In the genomic region with DNA sequence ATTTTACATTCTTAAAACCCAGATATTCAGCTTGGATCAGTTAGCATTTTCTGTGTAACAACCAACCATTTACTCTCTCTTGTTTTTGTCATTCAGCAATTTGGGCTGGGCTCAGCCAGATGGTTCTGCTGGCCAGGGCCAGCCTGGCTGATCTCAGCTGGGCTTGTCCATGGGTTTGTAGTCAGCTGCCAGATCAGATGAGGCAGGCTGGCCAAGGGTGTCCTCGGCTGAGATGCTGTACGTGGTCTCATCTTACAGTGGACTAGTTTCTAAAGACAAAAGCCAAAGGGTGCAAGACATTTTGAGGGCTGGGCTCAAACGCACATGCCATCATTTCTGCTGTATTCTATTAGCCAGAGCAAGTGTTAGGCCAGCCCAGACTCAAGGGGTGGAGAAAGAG, we compare ENCODE assay signal across 38 cellular contexts. TPM values are rescaled to one million over a fixed set of nuclear protein-coding genes. Genes with fewer than 3 reads are reported as not detected.
"Had no signal": no experiment of that assay in that cellular context is flagged by ENCODE, and none has a peak within 500 bp of the region (broad histone marks: within the 10 kb centered on the region; RNA-seq: fewer than 3 reads in every experiment).

No MANE protein-coding gene starts in this region.

- H3K4me3 Mint-ChIP-seq: activated CD4-positive, alpha-beta memory T cell treated with anti-CD3 and anti-CD28 coated beads, Interleukin-2, amount 10 ng/mL, durations not matched to agents 7 days and 5 days; activated CD4-positive, alpha-beta T cell treated with anti-CD3 and anti-CD28 coated beads, Interleukin-2, amount 10 ng/mL, durations not matched to agents 7 days and 5 days; activated CD8-positive, alpha-beta memory T cell treated with anti-CD3 and anti-CD28 coated beads, Interleukin-2, amount 10 ng/mL, durations not matched to agents 7 days and 5 days; activated CD8-positive, alpha-beta T cell treated with anti-CD3 and anti-CD28 coated beads, Interleukin-2, amount 10 ng/mL, durations not matched to agents 7 days and 5 days; activated naive CD4-positive, alpha-beta T cell treated with anti-CD3 and anti-CD28 coated beads, Interleukin-2, amount 10 ng/mL, durations not matched to agents 7 days and 5 days; activated naive CD4-positive, alpha-beta T cell treated with anti-CD3 and anti-CD28 coated beads, Interleukin-2, amount 50 U/mL, for 24 hours; activated naive CD8-positive, alpha-beta T cell; activated naive CD8-positive, alpha-beta T cell treated with anti-CD3 and anti-CD28 coated beads, Interleukin-2, amount 10 ng/mL, durations not matched to agents 7 days and 5 days; activated naive CD8-positive, alpha-beta T cell treated with anti-CD3 and anti-CD28 coated beads, Interleukin-2, amount 50 U/mL, for 24 hours; activated T-cell treated with anti-CD3 and anti-CD28 coated beads, Interleukin-2, amount 50 U/mL, for 24 hours; central memory CD8-positive, alpha-beta T cell; T-helper 1 cell treated with Interleukin-12 subunit alpha and Interleukin-12 subunit beta and Interleukin-4 antibody, amounts not matched to agents 30 μg/mL and 1 μg/mL, for 36 hours; T-helper 2 cell treated with Interferon-gamma antibody and Interleukin-4, amounts not matched to agents 5 μg/mL and 100 μg/mL, for 36 hours; WTC11 had no signal

- H3K9me3 ChIP-seq: ascending aorta had no signal

- DNase-seq: activated CD4-positive, alpha-beta memory T cell treated with anti-CD3 and anti-CD28 coated beads, Interleukin-2, amount 10 ng/mL, durations not matched to agents 7 days and 5 days; activated CD4-positive, alpha-beta T cell treated with anti-CD3 and anti-CD28 coated beads for 4 hours; activated CD4-positive, alpha-beta T cell treated with anti-CD3 and anti-CD28 coated beads, Interleukin-2, amount 10 ng/mL, durations not matched to agents 7 days and 5 days; activated CD4-positive, alpha-beta T cell treated with anti-CD3 and anti-CD28 coated beads, Interleukin-2, amount 50 U/mL, for 48 hours; activated CD4-positive, CD25-positive, alpha-beta regulatory T cell; activated CD8-positive, alpha-beta memory T cell treated with anti-CD3 and anti-CD28 coated beads for 24 hours; activated CD8-positive, alpha-beta memory T cell treated with anti-CD3 and anti-CD28 coated beads, Interleukin-2, amount 10 ng/mL, durations not matched to agents 7 days and 5 days; activated CD8-positive, alpha-beta memory T cell treated with anti-CD3 and anti-CD28 coated beads, Interleukin-2, amount 50 U/mL, for 48 hours; activated CD8-positive, alpha-beta T cell treated with anti-CD3 and anti-CD28 coated beads, Interleukin-2, amount 10 ng/mL, durations not matched to agents 7 days and 5 days; activated effector memory CD4-positive, alpha-beta T cell treated with Interleukin-2 at 50 U/mL for 16 hours; activated gamma-delta T cell; activated naive CD4-positive, alpha-beta T cell treated with anti-CD3 and anti-CD28 coated beads, Interleukin-2, amount 10 ng/mL, durations not matched to agents 7 days and 5 days; activated naive CD4-positive, alpha-beta T cell treated with Interleukin-2 at 50 U/mL for 16 hours; activated naive CD8-positive, alpha-beta T cell treated with anti-CD3 and anti-CD28 coated beads, Interleukin-2, amount 10 ng/mL, durations not matched to agents 7 days and 5 days; activated naive CD8-positive, alpha-beta T cell treated with anti-CD3 and anti-CD28 coated beads, Interleukin-2, amount 50 U/mL, for 24 hours; activated T-cell treated with anti-CD3 and anti-CD28 coated beads, Interleukin-2, amount 50 U/mL, for 24 hours; activated T-cell treated with anti-CD3 and anti-CD28 coated beads, Interleukin-2, amount 50 U/mL, for 48 hours; amygdala; anterior cingulate cortex; caudate nucleus; cerebellar nuclear complex; T-helper 1 cell; T-helper 2 cell; T-helper 9 cell; WERI-Rb-1 had no signal

- H3K27ac Mint-ChIP-seq: activated CD4-positive, alpha-beta memory T cell treated with anti-CD3 and anti-CD28 coated beads, Interleukin-2, amount 10 ng/mL, durations not matched to agents 7 days and 5 days; activated CD4-positive, alpha-beta T cell treated with anti-CD3 and anti-CD28 coated beads, Interleukin-2, amount 10 ng/mL, durations not matched to agents 7 days and 5 days; activated CD8-positive, alpha-beta memory T cell treated with anti-CD3 and anti-CD28 coated beads, Interleukin-2, amount 10 ng/mL, durations not matched to agents 7 days and 5 days; activated CD8-positive, alpha-beta T cell treated with anti-CD3 and anti-CD28 coated beads, Interleukin-2, amount 10 ng/mL, durations not matched to agents 7 days and 5 days; activated naive CD4-positive, alpha-beta T cell treated with anti-CD3 and anti-CD28 coated beads, Interleukin-2, amount 10 ng/mL, durations not matched to agents 7 days and 5 days; activated naive CD4-positive, alpha-beta T cell treated with anti-CD3 and anti-CD28 coated beads, Interleukin-2, amount 50 U/mL, for 24 hours; activated naive CD8-positive, alpha-beta T cell; activated naive CD8-positive, alpha-beta T cell treated with anti-CD3 and anti-CD28 coated beads, Interleukin-2, amount 10 ng/mL, durations not matched to agents 7 days and 5 days; activated naive CD8-positive, alpha-beta T cell treated with anti-CD3 and anti-CD28 coated beads, Interleukin-2, amount 50 U/mL, for 24 hours; activated T-cell treated with anti-CD3 and anti-CD28 coated beads, Interleukin-2, amount 50 U/mL, for 24 hours; activated T-helper 2 cell treated with anti-CD3 and anti-CD28 coated beads, Interferon-gamma antibody, Interleukin-2, Interleukin-4, amounts not matched to agents 10 μg/mL and 5 μg/mL and 100 μg/mL, durations not matched to agents 14 hours and 24 hours and 36 hours; brain; T-helper 1 cell treated with Interleukin-12 subunit alpha and Interleukin-12 subunit beta and Interleukin-4 antibody, amounts not matched to agents 30 μg/mL and 1 μg/mL, for 36 hours; T-helper 2 cell treated with Interferon-gamma antibody and Interleukin-4, amounts not matched to agents 5 μg/mL and 100 μg/mL, for 36 hours; WTC11 had no signal

- H3K9me3 Mint-ChIP-seq: activated CD4-positive, alpha-beta memory T cell treated with anti-CD3 and anti-CD28 coated beads, Interleukin-2, amount 10 ng/mL, durations not matched to agents 7 days and 5 days; activated CD4-positive, alpha-beta T cell treated with anti-CD3 and anti-CD28 coated beads, Interleukin-2, amount 10 ng/mL, durations not matched to agents 7 days and 5 days; activated naive CD4-positive, alpha-beta T cell treated with anti-CD3 and anti-CD28 coated beads, Interleukin-2, amount 10 ng/mL, durations not matched to agents 7 days and 5 days; activated naive CD4-positive, alpha-beta T cell treated with anti-CD3 and anti-CD28 coated beads, Interleukin-2, amount 50 U/mL, for 24 hours; activated naive CD8-positive, alpha-beta T cell treated with anti-CD3 and anti-CD28 coated beads, Interleukin-2, amount 10 ng/mL, durations not matched to agents 7 days and 5 days; activated naive CD8-positive, alpha-beta T cell treated with anti-CD3 and anti-CD28 coated beads, Interleukin-2, amount 50 U/mL, for 24 hours; activated T-cell treated with anti-CD3 and anti-CD28 coated beads, Interleukin-2, amount 50 U/mL, for 24 hours; activated T-helper 2 cell treated with anti-CD3 and anti-CD28 coated beads, Interferon-gamma antibody, Interleukin-2, Interleukin-4, amounts not matched to agents 10 μg/mL and 5 μg/mL and 100 μg/mL, durations not matched to agents 14 hours and 24 hours and 36 hours; central memory CD8-positive, alpha-beta T cell; T-helper 1 cell treated with Interleukin-12 subunit alpha and Interleukin-12 subunit beta and Interleukin-4 antibody, amounts not matched to agents 30 μg/mL and 1 μg/mL, for 36 hours; T-helper 2 cell treated with Interferon-gamma antibody and Interleukin-4, amounts not matched to agents 5 μg/mL and 100 μg/mL, for 36 hours had no signal

- H3K4me1 Mint-ChIP-seq: activated naive CD4-positive, alpha-beta T cell treated with anti-CD3 and anti-CD28 coated beads, Interleukin-2, amount 50 U/mL, for 24 hours; activated naive CD8-positive, alpha-beta T cell treated with anti-CD3 and anti-CD28 coated beads, Interleukin-2, amount 50 U/mL, for 24 hours had no signal

- H3K36me3 ChIP-seq: ascending aorta, cardiac muscle cell, WERI-Rb-1 had no signal

- FAIRE-seq: bronchial epithelial cell, TTC549 had no signal

- ATAC-seq: activated CD4-positive, CD25-positive, alpha-beta regulatory T cell treated with anti-CD3 and anti-CD28 coated beads, Interleukin-2, amount 50 U/mL, for 24 hours; activated CD8-positive, alpha-beta memory T cell treated with anti-CD3 and anti-CD28 coated beads, Interleukin-2, amount 10 ng/mL, durations not matched to agents 7 days and 5 days; activated CD8-positive, alpha-beta T cell treated with anti-CD3 and anti-CD28 coated beads, Interleukin-2, amount 10 ng/mL, durations not matched to agents 7 days and 5 days; activated naive CD8-positive, alpha-beta T cell treated with anti-CD3 and anti-CD28 coated beads, Interleukin-2, amount 50 U/mL, for 24 hours; WTC11 had no signal

- H3K4me1 ChIP-seq: ascending aorta had no signal

- H3K4me3 ChIP-seq: ascending aorta, cardiac muscle cell had no signal

- H3K27me3 ChIP-seq: ascending aorta had no signal

- H3K27ac ChIP-seq: ascending aorta, cardiac muscle cell, WERI-Rb-1 had no signal

- H3K36me3 Mint-ChIP-seq: activated CD8-positive, alpha-beta memory T cell treated with anti-CD3 and anti-CD28 coated beads, Interleukin-2, amount 10 ng/mL, durations not matched to agents 7 days and 5 days; activated naive CD4-positive, alpha-beta T cell treated with anti-CD3 and anti-CD28 coated beads, Interleukin-2, amount 10 ng/mL, durations not matched to agents 7 days and 5 days; activated naive CD4-positive, alpha-beta T cell treated with anti-CD3 and anti-CD28 coated beads, Interleukin-2, amount 50 U/mL, for 24 hours; activated naive CD8-positive, alpha-beta T cell; activated naive CD8-positive, alpha-beta T cell treated with anti-CD3 and anti-CD28 coated beads, Interleukin-2, amount 10 ng/mL, durations not matched to agents 7 days and 5 days; brain had no signal

RNA-seq across cellular contexts. Expression of gene AURKA, which starts 49.2 kb away (rescaled TPM):
- total RNA-seq: ascending aorta had no signal
